16 cellular contexts compared by ENCODE assay signal in the genomic region with DNA sequence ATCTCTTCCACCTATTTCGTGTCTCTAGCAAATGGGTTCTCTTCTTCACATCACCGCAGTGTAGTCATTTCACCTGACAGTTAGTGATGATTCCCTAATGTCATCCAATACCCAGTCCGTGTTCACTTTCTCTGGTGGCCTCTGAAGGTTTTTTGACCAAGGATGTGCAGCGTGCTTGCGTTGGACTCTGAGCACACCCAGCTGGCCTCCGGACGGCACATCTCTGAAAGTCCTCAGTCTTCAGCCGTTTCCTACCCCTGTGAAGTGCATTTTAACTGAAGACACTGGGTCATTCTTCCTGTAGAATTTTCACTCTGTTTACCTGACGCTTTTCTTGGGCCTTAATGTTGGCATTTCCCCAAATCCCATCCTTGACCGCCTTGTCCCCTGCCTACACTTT.
DNase-seq lines count a peak whose midpoint lies in the region; ATAC-seq and TF ChIP-seq lines count a peak whose summit lies in the region.
"Had no signal": no experiment of that assay in that cellular context is flagged by ENCODE, and none has a peak within 500 bp of the region (broad histone marks: within the 10 kb centered on the region; RNA-seq: fewer than 3 reads in every experiment).

No MANE protein-coding gene starts in this region.

- no peaks in the 10 kb centered on the region for H3K79me2 ChIP-seq in osteoblast (ENCODE audit: insufficient read depth, low read length)

- H3K4me3 Mint-ChIP-seq in activated T-helper 2 cell treated with anti-CD3 and anti-CD28 coated beads, Interferon-gamma antibody, Interleukin-2, Interleukin-4, amounts not matched to agents 10 μg/mL and 5 μg/mL and 100 μg/mL, durations not matched to agents 14 hours and 24 hours and 36 hours (ENCODE audit: low read depth), result no peak overlapping the region
- H3K4me3 Mint-ChIP-seq: CD4-positive, alpha-beta T cell had no signal

- DNase-seq in activated CD8-positive, alpha-beta memory T cell treated with anti-CD3 and anti-CD28 coated beads for 24 hours, result peak; percentile 4
- no peak for DNase-seq in activated CD8-positive, alpha-beta memory T cell treated with anti-CD3 and anti-CD28 coated beads, Interleukin-2, amount 50 U/mL, for 4 hours
- peak; percentile 8 for DNase-seq in coronary artery (ENCODE audit: low spot score)
- peak; percentile 9 for DNase-seq in osteoblast (ENCODE audit: insufficient read length, low spot score, missing footprints)
- no peak for DNase-seq in activated T-helper 2 cell treated with anti-CD3 and anti-CD28 coated beads, Interferon-gamma antibody, Interleukin-2, Interleukin-4, amounts not matched to agents 10 μg/mL and 5 μg/mL and 100 μg/mL, durations not matched to agents 14 hours and 24 hours and 36 hours (ENCODE audit: low spot score)
- no peak for DNase-seq in upper lobe of left lung
- DNase-seq: AML-193; C1 segment of cervical spinal cord; Calu3; CD4-positive, alpha-beta T cell; DMS79; GM23248 had no signal

- H3K27me3 Mint-ChIP-seq in activated T-helper 2 cell treated with anti-CD3 and anti-CD28 coated beads, Interferon-gamma antibody, Interleukin-2, Interleukin-4, amounts not matched to agents 10 μg/mL and 5 μg/mL and 100 μg/mL, durations not matched to agents 14 hours and 24 hours and 36 hours (ENCODE audit: low read depth), result no peaks in the 10 kb centered on the region

- no peak for ATAC-seq in upper lobe of left lung (ENCODE audit: low FRiP score in 2 of 2)
- ATAC-seq in HG02571 (IDR thresholded peaks at IDR 0.05; ENCODE audit: unreplicated experiment), result no peak
- ATAC-seq: GM12878, HepG2 had no signal

- intact Hi-C loops in activated T-helper 2 cell treated with anti-CD3 and anti-CD28 coated beads, Interferon-gamma antibody, Interleukin-2, Interleukin-4, amounts not matched to agents 10 μg/mL and 5 μg/mL and 100 μg/mL, durations not matched to agents 14 hours and 24 hours and 36 hours (cut with micrococcal nuclease), result no loop called here

- no peaks in the 10 kb centered on the region for H3K36me3 ChIP-seq in osteoblast (ENCODE audit: insufficient read depth, low read length)
- no peaks in the 10 kb centered on the region for H3K36me3 ChIP-seq in upper lobe of left lung

- no peak for TF ChIP-seq CTCF in coronary artery (IDR thresholded peaks at IDR 0.05)
- no peak for TF ChIP-seq CTCF in osteoblast (IDR thresholded peaks at IDR 0.05; ENCODE audit: extremely low read depth, low read depth, low read length)
- TF ChIP-seq CTCF in upper lobe of left lung (IDR thresholded peaks at IDR 0.05), result no peak

- H3K4me2 ChIP-seq in osteoblast (ENCODE audit: insufficient read depth, low read length), result no peak overlapping the region

- H3K4me1 ChIP-seq in osteoblast (ENCODE audit: insufficient read depth, low read length) (no peaks in the 10 kb centered on the region), upper lobe of left lung (peaks cover 5 to 18% (median 9%) of the 10 kb centered on the region in 4 donors)

- no peak overlapping the region for H2AFZ ChIP-seq in osteoblast (ENCODE audit: low read length)
- H2AFZ ChIP-seq: GM23248 had no signal

- H3K4me3 ChIP-seq in coronary artery, result no peak overlapping the region
- H3K4me3 ChIP-seq in osteoblast (ENCODE audit: insufficient read depth, low read length), result no peak overlapping the region
- H3K4me3 ChIP-seq in upper lobe of left lung, result no peak overlapping the region
- H3K4me3 ChIP-seq: GM12878, GM23248 had no signal

- H3K9me3 Mint-ChIP-seq in activated T-helper 2 cell treated with anti-CD3 and anti-CD28 coated beads, Interferon-gamma antibody, Interleukin-2, Interleukin-4, amounts not matched to agents 10 μg/mL and 5 μg/mL and 100 μg/mL, durations not matched to agents 14 hours and 24 hours and 36 hours, result peaks cover 6% of the 10 kb centered on the region
- H3K9me3 Mint-ChIP-seq: CD4-positive, alpha-beta T cell had no signal

- H3K36me3 Mint-ChIP-seq in activated T-helper 2 cell treated with anti-CD3 and anti-CD28 coated beads, Interferon-gamma antibody, Interleukin-2, Interleukin-4, amounts not matched to agents 10 μg/mL and 5 μg/mL and 100 μg/mL, durations not matched to agents 14 hours and 24 hours and 36 hours (ENCODE audit: low read depth), result no peaks in the 10 kb centered on the region

- no peaks in the 10 kb centered on the region for H4K20me1 ChIP-seq in osteoblast (ENCODE audit: insufficient read depth, low read length)

- H3K27me3 ChIP-seq in osteoblast (ENCODE audit: insufficient read depth, low read length) (no peaks in the 10 kb centered on the region), upper lobe of left lung (no peaks in the 10 kb centered on the region)

- H3K27ac ChIP-seq in coronary artery (no peak overlapping the region), osteoblast (ENCODE audit: low read depth, low read length) (no peak overlapping the region), upper lobe of left lung (peak overlapping the region in 1 of 4 donors; percentile 87)
- H3K27ac ChIP-seq: 22Rv1, GM23248 had no signal

- no peak for TF ChIP-seq POLR2A in upper lobe of left lung (IDR thresholded peaks at IDR 0.05)

- no peak for TF ChIP-seq EP300 in upper lobe of left lung (IDR thresholded peaks at IDR 0.05)

- 89 to 90% methylated on average over 10 of the region's 10 CpGs for WGBS in upper lobe of left lung, 2 donors

- no peak overlapping the region for H3K27ac Mint-ChIP-seq in activated T-helper 2 cell treated with anti-CD3 and anti-CD28 coated beads, Interferon-gamma antibody, Interleukin-2, Interleukin-4, amounts not matched to agents 10 μg/mL and 5 μg/mL and 100 μg/mL, durations not matched to agents 14 hours and 24 hours and 36 hours
- H3K27ac Mint-ChIP-seq: CD4-positive, alpha-beta T cell had no signal

- H3K9me3 ChIP-seq in osteoblast (ENCODE audit: low read depth, low read length), result no peaks in the 10 kb centered on the region
- H3K9me3 ChIP-seq in upper lobe of left lung, result no peaks in the 10 kb centered on the region

- no peaks in the 10 kb centered on the region for H3K4me1 Mint-ChIP-seq in activated T-helper 2 cell treated with anti-CD3 and anti-CD28 coated beads, Interferon-gamma antibody, Interleukin-2, Interleukin-4, amounts not matched to agents 10 μg/mL and 5 μg/mL and 100 μg/mL, durations not matched to agents 14 hours and 24 hours and 36 hours (ENCODE audit: low read depth)

Comparison
In these comparisons a context has a peak if more than half of its experiments do, and no peak if none do; other contexts are left out.
1. DNase-seq: peak in activated CD8-positive, alpha-beta memory T cell treated with anti-CD3 and anti-CD28 coated beads for 24 hours (single experiment), coronary artery (single experiment) and osteoblast (single experiment); none in activated CD8-positive, alpha-beta memory T cell treated with anti-CD3 and anti-CD28 coated beads, Interleukin-2, amount 50 U/mL, for 4 hours (single experiment), activated T-helper 2 cell treated with anti-CD3 and anti-CD28 coated beads, Interferon-gamma antibody, Interleukin-2, Interleukin-4, amounts not matched to agents 10 μg/mL and 5 μg/mL and 100 μg/mL, durations not matched to agents 14 hours and 24 hours and 36 hours (single experiment) and upper lobe of left lung (0 of 2).